8 cellular contexts compared by ENCODE assay signal in genomic region chr11:122796128-122796717, GRCh38. TPM values are rescaled to one million over a fixed set of nuclear protein-coding genes. Genes with fewer than 3 reads are reported as not detected.
DNase-seq lines count a peak whose midpoint lies in the region; ATAC-seq lines count a peak whose summit lies in the region.

No MANE protein-coding gene starts in this region.

- no peak for ATAC-seq in Right ventricle myocardium inferior
- peak; percentile 81 for ATAC-seq in HG03442 (IDR thresholded peaks at IDR 0.05; ENCODE audit: unreplicated experiment)

- no peak overlapping the region for H3K27ac Mint-ChIP-seq in immature natural killer cell

- peaks cover 11 to 54% (median 20%) of the 10 kb centered on the region in 3 donors for H3K36me3 Mint-ChIP-seq in immature natural killer cell

- H3K27me3 Mint-ChIP-seq in immature natural killer cell (ENCODE audit: low read depth in 3 of 3) = no peaks in the 10 kb centered on the region

- H3K9ac ChIP-seq in adipocyte (ENCODE audit: low read length) = no peak overlapping the region

- H3K4me3 Mint-ChIP-seq in immature natural killer cell = no peak overlapping the region

- peak; percentile 74 for DNase-seq in Right ventricle myocardium inferior (ENCODE audit: missing footprints)
- DNase-seq in cardiac septum (ENCODE audit: low spot score) = no peak
- peak; percentile 33 for DNase-seq in T follicular helper cell (ENCODE audit: low read depth)
- peak; percentile 50 for DNase-seq in adipocyte (ENCODE audit: low read depth)
- DNase-seq in immature natural killer cell = peak; percentile 50 to 56 (median 55)
- DNase-seq in stimulated activated CD4-positive, alpha-beta T cell treated with anti-CD3 and anti-CD28 coated beads, TNF-alpha, amount 100 ng/mL, for 4 hours (ENCODE audit: low read depth in 3 of 3) = peak; percentile 38 to 57 (median 44)
- DNase-seq in NCI-H510A (lab: John Stamatoyannopoulos, UW) = no peak

- H3K27me3 ChIP-seq in adipocyte (replicated peaks; ENCODE audit: control insufficient read depth, insufficient read depth, low read length) = no peaks in the 10 kb centered on the region

- intact Hi-C loops in Right ventricle myocardium inferior (cut with DNase I) = no loop called here
- intact Hi-C loops in cardiac septum (cut with DNase I) = loop anchor here (2.0 kb wide), 1 partner anchor 57 kb away; no protein-coding TSS in a partner anchor

- H3K9me3 ChIP-seq in adipocyte (ENCODE audit: control insufficient read depth, low read length) = no peaks in the 10 kb centered on the region

- peaks cover 0 to 1% of the 10 kb centered on the region in 2 donors for H3K4me1 Mint-ChIP-seq in immature natural killer cell

- no peak overlapping the region for H3K4me3 ChIP-seq in adipocyte (ENCODE audit: low read length)

- peaks cover 36% of the 10 kb centered on the region for H3K4me1 ChIP-seq in adipocyte (ENCODE audit: control insufficient read depth, insufficient read depth, low read length)

- H3K9me3 Mint-ChIP-seq in immature natural killer cell = no peaks in the 10 kb centered on the region

- peaks cover 54% of the 10 kb centered on the region for H3K36me3 ChIP-seq in adipocyte (ENCODE audit: control insufficient read depth, insufficient read depth, low read length, severe bottlenecking)

RNA-seq across cellular contexts. Expression of gene CRTAM, which starts 42.1 kb away (rescaled TPM):
- total RNA-seq in Right ventricle myocardium inferior = 0.11 TPM
- total RNA-seq in cardiac septum = 0.46 TPM
- 10 to 100 TPM; 11.2 to 34.9 (median 23.8) TPM for polyA plus RNA-seq in immature natural killer cell

Comparison
In these comparisons a context has a peak if more than half of its experiments do, and no peak if none do; other contexts are left out.
1. DNase-seq: peak in Right ventricle myocardium inferior (single experiment), T follicular helper cell (single experiment), adipocyte (single experiment), immature natural killer cell (3 of 3) and stimulated activated CD4-positive, alpha-beta T cell treated with anti-CD3 and anti-CD28 coated beads, TNF-alpha, amount 100 ng/mL, for 4 hours (3 of 3); none in cardiac septum (single experiment) and NCI-H510A (single experiment).